In genomic region chr16:23595246-23595950, GRCh38 we compare ENCODE assay signal across 6 cellular contexts. TPM values are rescaled to one million over a fixed set of nuclear protein-coding genes. Genes with fewer than 3 reads are reported as not detected.
DNase-seq lines count a peak whose midpoint lies in the region; TF ChIP-seq lines count a peak whose summit lies in the region.

No MANE protein-coding gene starts in this region.

- peak overlapping the region; percentile 96 for H3K4me2 ChIP-seq in OCI-LY7 (ENCODE audit: low read length)

- DNase-seq in ELR (ENCODE audit: low read depth) (peak; percentile 17), OCI-LY7 (ENCODE audit: low spot score) (no peak), left ventricle myocardium inferior (no peak), transverse colon (peak; percentile 7), NCI-H1092 treated with DMSO at 0.1 percent for 48 hours (lab: John Stamatoyannopoulos, UW) (no peak), GOT3 (lab: John Stamatoyannopoulos, UW) (no peak)

- H3K9me2 ChIP-seq in OCI-LY7 (ENCODE audit: insufficient read depth, low read length): no peaks in the 10 kb centered on the region

- TF ChIP-seq CTCF in OCI-LY7 (conservative IDR thresholded peaks at IDR 0.05; ENCODE audit: low read length) (no peak), left ventricle myocardium inferior (IDR thresholded peaks at IDR 0.05; ENCODE audit: borderline replicate concordance) (no peak), transverse colon (IDR thresholded peaks at IDR 0.05) (no peak)

- peaks cover 47% of the 10 kb centered on the region for H3K36me3 ChIP-seq in OCI-LY7 (ENCODE audit: insufficient read depth, low read length)
- H3K36me3 ChIP-seq in left ventricle myocardium inferior: peaks cover 38% of the 10 kb centered on the region
- H3K36me3 ChIP-seq in transverse colon: peaks cover 0 to 13% (median 3%) of the 10 kb centered on the region in 4 donors

- TF ChIP-seq POLR2A in transverse colon (IDR thresholded peaks at IDR 0.05): no peak

- H3K79me2 ChIP-seq in OCI-LY7 (ENCODE audit: insufficient read depth, low read depth, low read length): peaks cover 59% of the 10 kb centered on the region

- CTCF ChIA-PET in OCI-LY7 (lab: Charles Lee; ENCODE audit: unreplicated experiment): no interaction called here

- in situ Hi-C loops in transverse colon (cut with MboI; ENCODE audit: low pct_ligation_motif_present in 1 of 4, low pct_unique_long_range_greater_than_20kb in 1 of 4, low sequenced_read_pairs in 3 of 4): no loop called here

- H4K20me1 ChIP-seq in OCI-LY7 (ENCODE audit: insufficient read depth, low read length): peaks cover 7% of the 10 kb centered on the region; the same call in 1 of the 2 replicates

- peak overlapping the region; percentile 63; the same call in 1 of the 2 replicates for H2AFZ ChIP-seq in OCI-LY7 (ENCODE audit: low read length)

- 16% methylated on average over 34 of the region's 34 CpGs; no CpG with 5 or more reads in 1 of the 2 donors for WGBS in transverse colon (ENCODE audit: low coverage in 1 of 2), 2 donors

- H3K27me3 ChIP-seq in left ventricle myocardium inferior (ENCODE audit: low read depth) (no peaks in the 10 kb centered on the region), transverse colon (no peaks in the 10 kb centered on the region)

- no peak for TF ChIP-seq EP300 in transverse colon (IDR thresholded peaks at IDR 0.05; ENCODE audit: low read depth)

- H3K27ac ChIP-seq in OCI-LY7 (ENCODE audit: low read depth, low read length, poor library complexity, severe bottlenecking): peak overlapping the region; percentile 45
- H3K27ac ChIP-seq in left ventricle myocardium inferior (replicated peaks): peak overlapping the region; percentile 95
- H3K27ac ChIP-seq in transverse colon: peak overlapping the region; percentile 83 to 92 (median 88)

- H3K4me3 ChIP-seq in OCI-LY7 (ENCODE audit: low read depth, low read length, poor library complexity, severe bottlenecking) (peak overlapping the region; percentile 96), left ventricle myocardium inferior (peak overlapping the region; percentile 96), transverse colon (peak overlapping the region; percentile 75 to 98 (median 94))

- no peaks in the 10 kb centered on the region for H3K9me3 ChIP-seq in OCI-LY7 (ENCODE audit: low read length)
- H3K9me3 ChIP-seq in left ventricle myocardium inferior (replicated peaks): no peaks in the 10 kb centered on the region
- no peaks in the 10 kb centered on the region for H3K9me3 ChIP-seq in transverse colon

- H3K4me1 ChIP-seq in OCI-LY7 (ENCODE audit: insufficient read depth, low read length, poor library complexity, severe bottlenecking): peaks cover 21% of the 10 kb centered on the region
- H3K4me1 ChIP-seq in left ventricle myocardium inferior: peaks cover 57% of the 10 kb centered on the region
- peaks cover 12 to 22% (median 14%) of the 10 kb centered on the region in 4 donors for H3K4me1 ChIP-seq in transverse colon

- intact Hi-C loops in OCI-LY7 (cut with micrococcal nuclease; ENCODE audit: unreplicated experiment): loop anchor here (5.0 kb wide), 1 partner anchor 143 kb away; the partner anchor contains the start of gene COG7
- intact Hi-C loops in left ventricle myocardium inferior (cut with micrococcal nuclease): no loop called here
- intact Hi-C loops in transverse colon (cut with DNase I; ENCODE audit: low total_unique reads): no loop called here

- BruUV-seq in OCI-LY7 (replicated peaks; lab: Mats Ljungman, UMichigan): TSS peak; percentile 67

- POLR2A ChIA-PET in OCI-LY7 (lab: Charles Lee): no interaction called here

RNA-seq across cellular contexts. Expression of gene NDUFAB1, which starts 0.7 kb away (rescaled TPM):
- total RNA-seq in OCI-LY7 (2014; rRNA removed; shearing (Covaris generic)): 111 and 159 TPM in 2 replicates
- 107 and 149 TPM in 2 replicates for total RNA-seq in OCI-LY7 (2022)
- 464 TPM for total RNA-seq in left ventricle myocardium inferior
- 100 to 1,000 TPM in 2 of 4 donors, 10 to 100 TPM in 2; 73.3 to 142 (median 108) TPM for total RNA-seq in transverse colon

RNA-seq across cellular contexts. Expression of gene UBFD1, which starts 37.9 kb away (rescaled TPM):
- total RNA-seq in OCI-LY7 (2014; rRNA removed; shearing (Covaris generic)): 39.1 and 42.4 TPM in 2 replicates
- total RNA-seq in OCI-LY7 (2022): 62.8 and 67.1 TPM in 2 replicates
- total RNA-seq in left ventricle myocardium inferior: 61.4 TPM
- total RNA-seq in transverse colon: 100 to 1,000 TPM in 2 of 4 donors, 10 to 100 TPM in 2; 34.3 to 186 (median 80.6) TPM

RNA-seq across cellular contexts. Expression of gene EARS2, which starts 38.2 kb away (rescaled TPM):
- 32.3 and 42.1 TPM in 2 replicates for total RNA-seq in OCI-LY7 (2014; rRNA removed; shearing (Covaris generic))
- 27.8 and 38.5 TPM in 2 replicates for total RNA-seq in OCI-LY7 (2022)
- 21.1 TPM for total RNA-seq in left ventricle myocardium inferior
- 10 to 100 TPM in 3 of 4 donors, 1 to 10 TPM in 1; 9.4 to 88.2 (median 14.3) TPM for total RNA-seq in transverse colon

RNA-seq across cellular contexts. Expression of gene PALB2, which starts 45.7 kb away (rescaled TPM):
- total RNA-seq in OCI-LY7 (2014; rRNA removed; shearing (Covaris generic)): 15.1 and 16.6 TPM in 2 replicates
- total RNA-seq in OCI-LY7 (2022): 34.7 and 35.1 TPM in 2 replicates
- total RNA-seq in left ventricle myocardium inferior: 4.2 TPM
- 10 to 100 TPM in 1 of 4 donors, 1 to 10 TPM in 3; 1.4 to 10.6 (median 8.0) TPM for total RNA-seq in transverse colon

RNA-seq across cellular contexts. Expression of gene DCTN5, which starts 45.9 kb away (rescaled TPM):
- 37.3 and 42.9 TPM in 2 replicates for total RNA-seq in OCI-LY7 (2014; rRNA removed; shearing (Covaris generic))
- total RNA-seq in OCI-LY7 (2022) (88.2 and 89.6 TPM in 2 replicates), left ventricle myocardium inferior (40.0 TPM), transverse colon (10 to 100 TPM in 3 of 4 donors, 1 to 10 TPM in 1; 8.0 to 52.2 (median 37.5) TPM)

Comparison
In these comparisons a context has a peak if more than half of its experiments do, and no peak if none do; other contexts are left out.
1. DNase-seq: peak in ELR (single experiment) and transverse colon (single experiment); none in OCI-LY7 (single experiment), left ventricle myocardium inferior (single experiment), NCI-H1092 treated with DMSO at 0.1 percent for 48 hours (single experiment) and GOT3 (single experiment).
2. H3K27ac ChIP-seq: peak in every context shown above with its lines; median percentile 95 in left ventricle myocardium inferior; 88 in transverse colon; 45 in OCI-LY7.
3. Peak in every context shown above with its lines, with median percentiles within 50 percentile points of each other: H3K4me3 ChIP-seq.